In genomic region chr20:998431-998830, GRCh38 we compare ENCODE assay signal across 36 cellular contexts. TPM values are rescaled to one million over a fixed set of nuclear protein-coding genes. Genes with fewer than 3 reads are reported as not detected.
"Had no signal": no experiment of that assay in that cellular context is flagged by ENCODE, and none has a peak within 500 bp of the region (broad histone marks: within the 10 kb centered on the region; RNA-seq: fewer than 3 reads in every experiment).

No MANE protein-coding gene starts in this region.

- H3K4me1 ChIP-seq: adrenal gland, body of pancreas, colonic mucosa, foreskin keratinocyte, gastrocnemius medialis had no signal

- H3K27ac ChIP-seq: adrenal gland, body of pancreas, colonic mucosa, epithelial cell of prostate, esophagus squamous epithelium, foreskin keratinocyte, gastrocnemius medialis, heart left ventricle had no signal

- DNase-seq: activated CD4-positive, alpha-beta memory T cell treated with anti-CD3 and anti-CD28 coated beads for 36 hours; activated CD4-positive, alpha-beta T cell treated with anti-CD3 and anti-CD28 coated beads for 36 hours; activated CD4-positive, alpha-beta T cell treated with anti-CD3 and anti-CD28 coated beads, Interleukin-2, amount 10 ng/mL, durations not matched to agents 24 days and 14 days; activated CD4-positive, CD25-positive, alpha-beta regulatory T cell; activated CD4-positive, CD25-positive, alpha-beta regulatory T cell treated with anti-CD3 and anti-CD28 coated beads, Interleukin-2, amount 50 U/mL, for 72 hours; activated CD8-positive, alpha-beta memory T cell treated with anti-CD3 and anti-CD28 coated beads, Interleukin-2, amount 10 ng/mL, durations not matched to agents 7 days and 5 days; activated CD8-positive, alpha-beta memory T cell treated with anti-CD3 and anti-CD28 coated beads, Interleukin-2, amount 50 U/mL, for 4 hours; activated CD8-positive, alpha-beta T cell treated with anti-CD3 and anti-CD28 coated beads, Interleukin-2, amount 10 ng/mL, durations not matched to agents 7 days and 5 days; activated effector memory CD4-positive, alpha-beta T cell treated with anti-CD3 and anti-CD28 coated beads, Interleukin-2, amount 50 U/mL, for 16 hours; activated naive CD4-positive, alpha-beta T cell treated with anti-CD3 and anti-CD28 coated beads for 36 hours; activated naive CD8-positive, alpha-beta T cell treated with anti-CD3 and anti-CD28 coated beads for 36 hours; activated naive CD8-positive, alpha-beta T cell treated with anti-CD3 and anti-CD28 coated beads, Interleukin-2, amount 50 U/mL, for 24 hours; activated T-cell treated with anti-CD3 and anti-CD28 coated beads, Interleukin-2, amount 50 U/mL, for 1 hour; activated T-cell treated with anti-CD3 and anti-CD28 coated beads, Interleukin-2, amount 50 U/mL, for 48 hours; adrenal gland; amygdala; body of pancreas; central memory CD4-positive, alpha-beta T cell; cerebellar nuclear complex; colonic mucosa; effector CD8-positive, alpha-beta T cell; esophagus squamous epithelium; foreskin keratinocyte; gastrocnemius medialis; glutamatergic neuron; heart left ventricle; T-helper 2 cell had no signal

- ATAC-seq: activated CD4-positive, alpha-beta T cell treated with anti-CD3 and anti-CD28 coated beads for 36 hours; activated CD8-positive, alpha-beta memory T cell treated with anti-CD3 and anti-CD28 coated beads, Interleukin-2, amount 10 ng/mL, durations not matched to agents 7 days and 5 days; activated CD8-positive, alpha-beta T cell treated with anti-CD3 and anti-CD28 coated beads, Interleukin-2, amount 10 ng/mL, durations not matched to agents 7 days and 5 days; activated naive CD8-positive, alpha-beta T cell treated with anti-CD3 and anti-CD28 coated beads, Interleukin-2, amount 50 U/mL, for 24 hours; body of pancreas; foreskin keratinocyte; gastrocnemius medialis; heart left ventricle had no signal

- H3K36me3 Mint-ChIP-seq: activated CD4-positive, alpha-beta memory T cell treated with anti-CD3 and anti-CD28 coated beads for 36 hours; activated CD8-positive, alpha-beta memory T cell treated with anti-CD3 and anti-CD28 coated beads, Interleukin-2, amount 10 ng/mL, durations not matched to agents 7 days and 5 days; activated naive CD4-positive, alpha-beta T cell treated with anti-CD3 and anti-CD28 coated beads, Interleukin-2, amount 50 U/mL, for 24 hours; activated naive CD8-positive, alpha-beta T cell treated with anti-CD3 and anti-CD28 coated beads for 36 hours had no signal

- H3K4me3 ChIP-seq: adrenal gland, body of pancreas, colonic mucosa, esophagus squamous epithelium, gastrocnemius medialis, heart left ventricle had no signal

- H3K27ac Mint-ChIP-seq: activated CD4-positive, alpha-beta memory T cell treated with anti-CD3 and anti-CD28 coated beads for 36 hours; activated CD4-positive, alpha-beta T cell treated with anti-CD3 and anti-CD28 coated beads for 36 hours; activated CD4-positive, alpha-beta T cell treated with anti-CD3 and anti-CD28 coated beads, Interleukin-2, amount 10 ng/mL, durations not matched to agents 24 days and 14 days; activated CD8-positive, alpha-beta memory T cell treated with anti-CD3 and anti-CD28 coated beads, Interleukin-2, amount 10 ng/mL, durations not matched to agents 7 days and 5 days; activated CD8-positive, alpha-beta T cell treated with anti-CD3 and anti-CD28 coated beads, Interleukin-2, amount 10 ng/mL, durations not matched to agents 7 days and 5 days; activated naive CD4-positive, alpha-beta T cell treated with anti-CD3 and anti-CD28 coated beads for 36 hours; activated naive CD4-positive, alpha-beta T cell treated with anti-CD3 and anti-CD28 coated beads, Interleukin-2, amount 50 U/mL, for 24 hours; activated naive CD8-positive, alpha-beta T cell treated with anti-CD3 and anti-CD28 coated beads for 36 hours; activated naive CD8-positive, alpha-beta T cell treated with anti-CD3 and anti-CD28 coated beads, Interleukin-2, amount 50 U/mL, for 24 hours; activated T-helper 1 cell treated with anti-CD3 and anti-CD28 coated beads, Interleukin-12 subunit alpha, Interleukin-12 subunit beta, Interleukin-2, Interleukin-4 antibody, amounts not matched to agents 30 ng/mL and 10 ng/mL and 1 ng/mL, durations not matched to agents 14 hours and 24 hours and 36 hours; activated T-helper 2 cell treated with anti-CD3 and anti-CD28 coated beads, Interferon-gamma antibody, Interleukin-2, Interleukin-4, amounts not matched to agents 10 μg/mL and 5 μg/mL and 100 μg/mL, durations not matched to agents 14 hours and 24 hours and 36 hours had no signal

- H3K36me3 ChIP-seq: adrenal gland, colonic mucosa, esophagus squamous epithelium, gastrocnemius medialis, heart left ventricle had no signal

- H3K9me3 ChIP-seq: adrenal gland, body of pancreas, colonic mucosa, esophagus squamous epithelium, gastrocnemius medialis, heart left ventricle had no signal

- H3K9me3 Mint-ChIP-seq: activated CD4-positive, alpha-beta memory T cell treated with anti-CD3 and anti-CD28 coated beads for 36 hours; activated CD4-positive, alpha-beta T cell treated with anti-CD3 and anti-CD28 coated beads, Interleukin-2, amount 10 ng/mL, durations not matched to agents 24 days and 14 days; activated naive CD4-positive, alpha-beta T cell treated with anti-CD3 and anti-CD28 coated beads for 36 hours; activated naive CD4-positive, alpha-beta T cell treated with anti-CD3 and anti-CD28 coated beads, Interleukin-2, amount 50 U/mL, for 24 hours; activated naive CD8-positive, alpha-beta T cell treated with anti-CD3 and anti-CD28 coated beads for 36 hours; activated naive CD8-positive, alpha-beta T cell treated with anti-CD3 and anti-CD28 coated beads, Interleukin-2, amount 50 U/mL, for 24 hours; activated T-helper 1 cell treated with anti-CD3 and anti-CD28 coated beads, Interleukin-12 subunit alpha, Interleukin-12 subunit beta, Interleukin-2, Interleukin-4 antibody, amounts not matched to agents 30 ng/mL and 10 ng/mL and 1 ng/mL, durations not matched to agents 14 hours and 24 hours and 36 hours; activated T-helper 2 cell treated with anti-CD3 and anti-CD28 coated beads, Interferon-gamma antibody, Interleukin-2, Interleukin-4, amounts not matched to agents 10 μg/mL and 5 μg/mL and 100 μg/mL, durations not matched to agents 14 hours and 24 hours and 36 hours had no signal

- H3K4me3 Mint-ChIP-seq: activated CD4-positive, alpha-beta memory T cell treated with anti-CD3 and anti-CD28 coated beads for 36 hours; activated CD4-positive, alpha-beta T cell treated with anti-CD3 and anti-CD28 coated beads for 36 hours; activated CD4-positive, alpha-beta T cell treated with anti-CD3 and anti-CD28 coated beads, Interleukin-2, amount 10 ng/mL, durations not matched to agents 24 days and 14 days; activated CD8-positive, alpha-beta memory T cell treated with anti-CD3 and anti-CD28 coated beads, Interleukin-2, amount 10 ng/mL, durations not matched to agents 7 days and 5 days; activated CD8-positive, alpha-beta T cell treated with anti-CD3 and anti-CD28 coated beads, Interleukin-2, amount 10 ng/mL, durations not matched to agents 7 days and 5 days; activated naive CD4-positive, alpha-beta T cell treated with anti-CD3 and anti-CD28 coated beads for 36 hours; activated naive CD4-positive, alpha-beta T cell treated with anti-CD3 and anti-CD28 coated beads, Interleukin-2, amount 50 U/mL, for 24 hours; activated naive CD8-positive, alpha-beta T cell treated with anti-CD3 and anti-CD28 coated beads for 36 hours; activated naive CD8-positive, alpha-beta T cell treated with anti-CD3 and anti-CD28 coated beads, Interleukin-2, amount 50 U/mL, for 24 hours; activated T-helper 1 cell treated with anti-CD3 and anti-CD28 coated beads, Interleukin-12 subunit alpha, Interleukin-12 subunit beta, Interleukin-2, Interleukin-4 antibody, amounts not matched to agents 30 ng/mL and 10 ng/mL and 1 ng/mL, durations not matched to agents 14 hours and 24 hours and 36 hours had no signal

RNA-seq across cellular contexts. Expression of gene RSPO4, which starts 3.7 kb away (rescaled TPM):
- total RNA-seq: activated CD4-positive, alpha-beta memory T cell treated with anti-CD3 and anti-CD28 coated beads for 36 hours; activated CD4-positive, alpha-beta T cell treated with anti-CD3 and anti-CD28 coated beads for 36 hours; activated CD4-positive, alpha-beta T cell treated with anti-CD3 and anti-CD28 coated beads, Interleukin-2, amount 10 ng/mL, durations not matched to agents 24 days and 14 days; activated CD8-positive, alpha-beta memory T cell treated with anti-CD3 and anti-CD28 coated beads for 36 hours; activated CD8-positive, alpha-beta memory T cell treated with anti-CD3 and anti-CD28 coated beads, Interleukin-2, amount 10 ng/mL, durations not matched to agents 7 days and 5 days; activated CD8-positive, alpha-beta T cell treated with anti-CD3 and anti-CD28 coated beads, Interleukin-2, amount 10 ng/mL, durations not matched to agents 7 days and 5 days; activated naive CD4-positive, alpha-beta T cell treated with anti-CD3 and anti-CD28 coated beads for 36 hours; activated naive CD8-positive, alpha-beta T cell treated with anti-CD3 and anti-CD28 coated beads for 36 hours; activated T-helper 1 cell treated with anti-CD3 and anti-CD28 coated beads, Interleukin-12 subunit alpha, Interleukin-12 subunit beta, Interleukin-2, Interleukin-4 antibody, amounts not matched to agents 30 ng/mL and 10 ng/mL and 1 ng/mL, durations not matched to agents 14 hours and 24 hours and 36 hours; activated T-helper 2 cell treated with anti-CD3 and anti-CD28 coated beads, Interferon-gamma antibody, Interleukin-2, Interleukin-4, amounts not matched to agents 10 μg/mL and 5 μg/mL and 100 μg/mL, durations not matched to agents 14 hours and 24 hours and 36 hours; body of pancreas; dermis microvascular lymphatic vessel endothelial cell; endothelial cell of umbilical vein; foreskin keratinocyte; gastrocnemius medialis; T-helper 1 cell treated with Interleukin-12 subunit alpha and Interleukin-12 subunit beta and Interleukin-4 antibody, amounts not matched to agents 30 ng/mL and 1 ng/mL, for 36 hours had no signal
- polyA plus RNA-seq: aorta, endothelial cell of umbilical vein had no signal
